ENCODE assay signal across 1 cellular context in genomic region chr17:39927101-39927927, GRCh38.
TF ChIP-seq lines count a peak whose summit lies in the region.

Gene LRRC3C, plus strand, starts transcription at chr17:39927732. Its CDS starts 13,792 bp downstream, at chr17:39941524.
A gene with protein sequence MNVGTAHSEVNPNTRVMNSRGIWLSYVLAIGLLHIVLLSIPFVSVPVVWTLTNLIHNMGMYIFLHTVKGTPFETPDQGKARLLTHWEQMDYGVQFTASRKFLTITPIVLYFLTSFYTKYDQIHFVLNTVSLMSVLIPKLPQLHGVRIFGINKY (minus strand): TSS chr17:39927601. CDS start chr17:39924203, 3,398 bp downstream.

TF ChIP-seq in HepG2, 621 proteins besides CTCF, POLR2A, EP300 and RAD21 (continued from another document and continues in another):
- TF ChIP-seq CEBPZ (IDR thresholded peaks at IDR 0.05; ENCODE audit: low read length) = no peak
- TF ChIP-seq HOXA3 (CRISPR knock-in tag; IDR thresholded peaks at IDR 0.05) = peak; percentile 98
- peak; percentile 34; the same call in 1 of the 2 replicates for TF ChIP-seq PITX1 (CRISPR knock-in tag; IDR thresholded peaks at IDR 0.05)
- no peak for TF ChIP-seq EZH2 (conservative IDR thresholded peaks at IDR 0.05; ENCODE audit: low read depth, low read length)
- no peak; the same call in 1 of the 2 replicates for TF ChIP-seq ZFYVE20 (CRISPR knock-in tag; IDR thresholded peaks at IDR 0.05; ENCODE audit: borderline replicate concordance, low read depth)
- no peak; the same call in 1 of the 2 replicates for TF ChIP-seq HOXA9 (CRISPR knock-in tag; IDR thresholded peaks at IDR 0.05; ENCODE audit: borderline replicate concordance)
- no peak for TF ChIP-seq ZNF251 (CRISPR knock-in tag; IDR thresholded peaks at IDR 0.05)
- TF ChIP-seq ZNF576 (CRISPR knock-in tag; IDR thresholded peaks at IDR 0.05) = no peak
- TF ChIP-seq CSRNP1 (CRISPR knock-in tag; IDR thresholded peaks at IDR 0.05) = no peak; the same call in 1 of the 2 replicates
- no peak for TF ChIP-seq CEBPB (IDR thresholded peaks at IDR 0.05; ENCODE audit: borderline replicate concordance, low read depth, low read length)
- TF ChIP-seq ATF7 (IDR thresholded peaks at IDR 0.05) = peak; percentile 56; the same call in 1 of the 2 replicates
- TF ChIP-seq ATF7 (CRISPR knock-in tag; IDR thresholded peaks at IDR 0.05) = peak; percentile 35; the same call in 1 of the 2 replicates
- peak; percentile 87; the same call in 1 of the 2 replicates for TF ChIP-seq ZNF891 (CRISPR knock-in tag; IDR thresholded peaks at IDR 0.05)
- TF ChIP-seq ZNF674 (CRISPR knock-in tag; IDR thresholded peaks at IDR 0.05; ENCODE audit: low read depth) = no peak
- TF ChIP-seq, protein P1, sequence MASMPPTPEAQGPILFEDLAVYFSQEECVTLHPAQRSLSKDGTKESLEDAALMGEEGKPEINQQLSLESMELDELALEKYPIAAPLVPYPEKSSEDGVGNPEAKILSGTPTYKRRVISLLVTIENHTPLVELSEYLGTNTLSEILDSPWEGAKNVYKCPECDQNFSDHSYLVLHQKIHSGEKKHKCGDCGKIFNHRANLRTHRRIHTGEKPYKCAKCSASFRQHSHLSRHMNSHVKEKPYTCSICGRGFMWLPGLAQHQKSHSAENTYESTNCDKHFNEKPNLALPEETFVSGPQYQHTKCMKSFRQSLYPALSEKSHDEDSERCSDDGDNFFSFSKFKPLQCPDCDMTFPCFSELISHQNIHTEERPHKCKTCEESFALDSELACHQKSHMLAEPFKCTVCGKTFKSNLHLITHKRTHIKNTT (CRISPR knock-in tag; IDR thresholded peaks at IDR 0.05) = peak; percentile 95; the same call in 1 of the 2 replicates
- peak; percentile 23 for TF ChIP-seq ZEB1 (IDR thresholded peaks at IDR 0.05; ENCODE audit: insufficient replicate concordance, low read depth)
- TF ChIP-seq FOSL1 (CRISPR knock-in tag; IDR thresholded peaks at IDR 0.05; ENCODE audit: borderline replicate concordance) = no peak
- peak; percentile 32; the same call in 1 of the 2 replicates for TF ChIP-seq ZNF224 (CRISPR knock-in tag; IDR thresholded peaks at IDR 0.05)
- TF ChIP-seq ZNF136 (CRISPR knock-in tag; IDR thresholded peaks at IDR 0.05; ENCODE audit: low read depth) = peak; percentile 22; the same call in 1 of the 2 replicates
- no peak for TF ChIP-seq ZBTB1 (CRISPR knock-in tag; IDR thresholded peaks at IDR 0.05; ENCODE audit: borderline replicate concordance)
- TF ChIP-seq TEAD3 (CRISPR knock-in tag; optimal IDR thresholded peaks at IDR 0.05; ENCODE audit: borderline replicate concordance) = peak; percentile 84
- TF ChIP-seq ZNF703 (CRISPR knock-in tag; IDR thresholded peaks at IDR 0.05; ENCODE audit: borderline replicate concordance) = peak; percentile 89
- TF ChIP-seq, protein P2, sequence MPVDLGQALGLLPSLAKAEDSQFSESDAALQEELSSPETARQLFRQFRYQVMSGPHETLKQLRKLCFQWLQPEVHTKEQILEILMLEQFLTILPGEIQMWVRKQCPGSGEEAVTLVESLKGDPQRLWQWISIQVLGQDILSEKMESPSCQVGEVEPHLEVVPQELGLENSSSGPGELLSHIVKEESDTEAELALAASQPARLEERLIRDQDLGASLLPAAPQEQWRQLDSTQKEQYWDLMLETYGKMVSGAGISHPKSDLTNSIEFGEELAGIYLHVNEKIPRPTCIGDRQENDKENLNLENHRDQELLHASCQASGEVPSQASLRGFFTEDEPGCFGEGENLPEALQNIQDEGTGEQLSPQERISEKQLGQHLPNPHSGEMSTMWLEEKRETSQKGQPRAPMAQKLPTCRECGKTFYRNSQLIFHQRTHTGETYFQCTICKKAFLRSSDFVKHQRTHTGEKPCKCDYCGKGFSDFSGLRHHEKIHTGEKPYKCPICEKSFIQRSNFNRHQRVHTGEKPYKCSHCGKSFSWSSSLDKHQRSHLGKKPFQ (CRISPR knock-in tag; IDR thresholded peaks at IDR 0.05; ENCODE audit: insufficient replicate concordance) = peak; percentile 92
- TF ChIP-seq HBP1 (CRISPR knock-in tag; IDR thresholded peaks at IDR 0.05; ENCODE audit: low read depth) = peak; percentile 94
- TF ChIP-seq CCDC6 (CRISPR knock-in tag; IDR thresholded peaks at IDR 0.05) = no peak
- peak; percentile 88; the same call in 1 of the 2 replicates for TF ChIP-seq ZNF788 (CRISPR knock-in tag; IDR thresholded peaks at IDR 0.05; ENCODE audit: borderline replicate concordance)
- no peak for TF ChIP-seq ZNF274 (CRISPR knock-in tag; IDR thresholded peaks at IDR 0.05)
- peak; percentile 97 for TF ChIP-seq ZNF639 (CRISPR knock-in tag; conservative IDR thresholded peaks at IDR 0.05)
- TF ChIP-seq, protein P3, sequence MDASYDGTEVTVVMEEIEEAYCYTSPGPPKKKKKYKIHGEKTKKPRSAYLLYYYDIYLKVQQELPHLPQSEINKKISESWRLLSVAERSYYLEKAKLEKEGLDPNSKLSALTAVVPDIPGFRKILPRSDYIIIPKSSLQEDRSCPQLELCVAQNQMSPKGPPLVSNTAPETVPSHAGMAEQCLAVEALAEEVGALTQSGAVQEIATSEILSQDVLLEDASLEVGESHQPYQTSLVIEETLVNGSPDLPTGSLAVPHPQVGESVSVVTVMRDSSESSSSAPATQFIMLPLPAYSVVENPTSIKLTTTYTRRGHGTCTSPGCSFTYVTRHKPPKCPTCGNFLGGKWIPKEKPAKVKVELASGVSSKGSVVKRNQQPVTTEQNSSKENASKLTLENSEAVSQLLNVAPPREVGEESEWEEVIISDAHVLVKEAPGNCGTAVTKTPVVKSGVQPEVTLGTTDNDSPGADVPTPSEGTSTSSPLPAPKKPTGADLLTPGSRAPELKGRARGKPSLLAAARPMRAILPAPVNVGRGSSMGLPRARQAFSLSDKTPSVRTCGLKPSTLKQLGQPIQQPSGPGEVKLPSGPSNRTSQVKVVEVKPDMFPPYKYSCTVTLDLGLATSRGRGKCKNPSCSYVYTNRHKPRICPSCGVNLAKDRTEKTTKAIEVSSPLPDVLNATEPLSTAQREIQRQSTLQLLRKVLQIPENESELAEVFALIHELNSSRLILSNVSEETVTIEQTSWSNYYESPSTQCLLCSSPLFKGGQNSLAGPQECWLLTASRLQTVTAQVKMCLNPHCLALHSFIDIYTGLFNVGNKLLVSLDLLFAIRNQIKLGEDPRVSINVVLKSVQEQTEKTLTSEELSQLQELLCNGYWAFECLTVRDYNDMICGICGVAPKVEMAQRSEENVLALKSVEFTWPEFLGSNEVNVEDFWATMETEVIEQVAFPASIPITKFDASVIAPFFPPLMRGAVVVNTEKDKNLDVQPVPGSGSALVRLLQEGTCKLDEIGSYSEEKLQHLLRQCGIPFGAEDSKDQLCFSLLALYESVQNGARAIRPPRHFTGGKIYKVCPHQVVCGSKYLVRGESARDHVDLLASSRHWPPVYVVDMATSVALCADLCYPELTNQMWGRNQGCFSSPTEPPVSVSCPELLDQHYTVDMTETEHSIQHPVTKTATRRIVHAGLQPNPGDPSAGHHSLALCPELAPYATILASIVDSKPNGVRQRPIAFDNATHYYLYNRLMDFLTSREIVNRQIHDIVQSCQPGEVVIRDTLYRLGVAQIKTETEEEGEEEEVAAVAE (CRISPR knock-in tag; IDR thresholded peaks at IDR 0.05; ENCODE audit: borderline replicate concordance) = peak; percentile 95
- TF ChIP-seq, protein P4, sequence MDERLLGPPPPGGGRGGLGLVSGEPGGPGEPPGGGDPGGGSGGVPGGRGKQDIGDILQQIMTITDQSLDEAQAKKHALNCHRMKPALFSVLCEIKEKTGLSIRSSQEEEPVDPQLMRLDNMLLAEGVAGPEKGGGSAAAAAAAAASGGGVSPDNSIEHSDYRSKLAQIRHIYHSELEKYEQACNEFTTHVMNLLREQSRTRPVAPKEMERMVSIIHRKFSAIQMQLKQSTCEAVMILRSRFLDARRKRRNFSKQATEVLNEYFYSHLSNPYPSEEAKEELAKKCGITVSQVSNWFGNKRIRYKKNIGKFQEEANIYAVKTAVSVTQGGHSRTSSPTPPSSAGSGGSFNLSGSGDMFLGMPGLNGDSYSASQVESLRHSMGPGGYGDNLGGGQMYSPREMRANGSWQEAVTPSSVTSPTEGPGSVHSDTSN (CRISPR knock-in tag; IDR thresholded peaks at IDR 0.05) = no peak
- TF ChIP-seq ZNF510 (CRISPR knock-in tag; IDR thresholded peaks at IDR 0.05; ENCODE audit: low read depth) = 0 out of 2 replicates have a peak, but pooled peaks have one; percentile 73
- TF ChIP-seq TOPORS (CRISPR knock-in tag; IDR thresholded peaks at IDR 0.05) = no peak
- TF ChIP-seq TCF7L2 (IDR thresholded peaks at IDR 0.05; ENCODE audit: low read depth, low read length) = no peak
- TF ChIP-seq BCLAF1 (IDR thresholded peaks at IDR 0.05) = no peak
- TF ChIP-seq ZNF17 (CRISPR knock-in tag; IDR thresholded peaks at IDR 0.05) = 0 out of 2 replicates have a peak, but pooled peaks have one; percentile 37
- TF ChIP-seq ISL2 (CRISPR knock-in tag; IDR thresholded peaks at IDR 0.05) = 0 out of 2 replicates have a peak, but pooled peaks have one; percentile 47
